In genomic region chr6:39830444-39830843, GRCh38 we compare ENCODE assay signal across 19 cellular contexts. TPM values are rescaled to one million over a fixed set of nuclear protein-coding genes. Genes with fewer than 3 reads are reported as not detected.
"Had no signal": no experiment of that assay in that cellular context is flagged by ENCODE, and none has a peak within 500 bp of the region (broad histone marks: within the 10 kb centered on the region; RNA-seq: fewer than 3 reads in every experiment).

No MANE protein-coding gene starts in this region.

- ATAC-seq: effector memory CD8-positive, alpha-beta T cell; foreskin keratinocyte; left colon; stimulated activated naive CD8-positive, alpha-beta T cell treated with anti-CD3 and anti-CD28 coated beads, Interleukin-15, amount 100 ng/mL, for 72 hours had no signal

- DNase-seq: activated CD4-positive, alpha-beta T cell treated with anti-CD3 and anti-CD28 coated beads for 1 hour; activated gamma-delta T cell; dermis blood vessel endothelial cell; effector memory CD8-positive, alpha-beta T cell; foreskin keratinocyte; left colon; midbrain; small intestine; stimulated activated CD4-positive, alpha-beta T cell treated with anti-CD3 and anti-CD28 coated beads, Interleukin-15, amount 100 ng/mL, for 24 hours; stimulated activated CD4-positive, alpha-beta T cell treated with anti-CD3 and anti-CD28 coated beads, Interleukin-2, amount 100 ng/mL, for 48 hours; stimulated activated naive CD8-positive, alpha-beta T cell treated with anti-CD3 and anti-CD28 coated beads, Interleukin-15, amount 100 ng/mL, for 72 hours; SW 1271; WERI-Rb-1 had no signal

- H3K27ac ChIP-seq: foreskin keratinocyte, SJSA1, thoracic aorta, WERI-Rb-1 had no signal

- H3K4me1 ChIP-seq: breast epithelium, foreskin keratinocyte, SJSA1 had no signal

- H3K4me3 ChIP-seq: SJSA1, thoracic aorta had no signal

- H3K27me3 ChIP-seq: breast epithelium, foreskin keratinocyte had no signal

- FAIRE-seq: astrocyte, small intestine had no signal

- H3K36me3 ChIP-seq: breast epithelium, SJSA1, thoracic aorta, WERI-Rb-1 had no signal

- H3K9me3 ChIP-seq: breast epithelium, SJSA1, thoracic aorta had no signal

RNA-seq across cellular contexts. Expression of gene DAAM2, which starts 38.3 kb away (rescaled TPM):
- total RNA-seq: activated CD8-positive, alpha-beta memory T cell treated with anti-CD3 and anti-CD28 coated beads for 36 hours; T-helper 2 cell treated with Interferon-gamma antibody and Interleukin-4, amounts not matched to agents 100 ng/mL and 5 ng/mL, for 36 hours had no signal
- polyA plus RNA-seq: foreskin keratinocyte had no signal
